ENCODE assay signal across 22 cellular contexts in the genomic region with DNA sequence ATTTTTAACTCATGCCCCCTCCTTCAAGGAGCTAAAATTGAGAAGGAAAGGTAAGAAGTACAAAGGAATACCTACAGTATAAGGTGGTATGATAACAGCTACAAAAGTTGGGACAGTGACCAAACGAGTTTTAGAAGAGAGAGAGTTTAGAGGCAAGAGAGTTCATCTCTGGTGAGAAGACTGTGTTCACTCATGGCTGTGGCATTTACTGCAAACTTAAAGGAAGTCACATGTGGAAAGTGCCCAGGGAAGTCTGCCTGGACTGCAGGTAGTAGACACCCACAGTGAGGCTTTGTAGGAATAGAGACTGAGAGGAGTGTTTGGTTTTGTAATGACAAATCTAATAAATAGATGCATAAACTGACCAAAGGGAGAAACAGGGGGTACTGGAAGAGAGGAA.
A peak's percentile ranks its signal among the peaks of the same experiment; 100 is the strongest.
DNase-seq lines count a peak whose midpoint lies in the region; ATAC-seq and TF ChIP-seq lines count a peak whose summit lies in the region.
"Had no signal": no experiment of that assay in that cellular context is flagged by ENCODE, and none has a peak within 500 bp of the region (broad histone marks: within the 10 kb centered on the region; RNA-seq: fewer than 3 reads in every experiment).

No MANE protein-coding gene starts in this region.

- 92% methylated on average over 1 of the region's 1 CpG for WGBS in esophagus muscularis mucosa
- 63 to 76% (median 72%) methylated on average over 1 of the region's 1 CpG for WGBS in stomach, 5 donors

- no peaks in the 10 kb centered on the region for H3K36me3 ChIP-seq in esophagus muscularis mucosa
- H3K36me3 ChIP-seq in stomach, result no peaks in the 10 kb centered on the region
- H3K36me3 ChIP-seq: heart right ventricle, sigmoid colon, tibial artery had no signal

- intact Hi-C loops in activated CD8-positive, alpha-beta T cell treated with anti-CD3 and anti-CD28 coated beads for 36 hours (cut with micrococcal nuclease), result loop anchor here (5.0 to 10.0 kb wide), 4 partner anchors 305 to 597 kb away; no protein-coding TSS in a partner anchor
- intact Hi-C loops in esophagus muscularis mucosa (cut with DNase I), result loop anchor here (5.0 to 10.0 kb wide), 3 partner anchors 585 to 955 kb away; partner anchors contain the start of gene INPP4B
- intact Hi-C loops in stomach (cut with DNase I; ENCODE audit: low total_unique reads), result loop anchor here (5.0 kb wide), 1 partner anchor 717 kb away; the partner anchor contains the start of gene INPP4B

- peaks cover 25% of the 10 kb centered on the region for H3K4me1 Mint-ChIP-seq in activated CD8-positive, alpha-beta T cell treated with anti-CD3 and anti-CD28 coated beads for 36 hours (ENCODE audit: low read depth)
- H3K4me1 Mint-ChIP-seq in activated CD8-positive, alpha-beta T cell treated with anti-CD3 and anti-CD28 coated beads, Interleukin-2, amount 10 ng/mL, durations not matched to agents 7 days and 5 days (ENCODE audit: low read depth), result peaks cover 10% of the 10 kb centered on the region
- H3K4me1 Mint-ChIP-seq in T-helper 17 cell, result peaks cover 20% of the 10 kb centered on the region
- H3K4me1 Mint-ChIP-seq: IgD-negative memory B cell had no signal

- no peak overlapping the region for H3K4me3 Mint-ChIP-seq in activated CD8-positive, alpha-beta T cell treated with anti-CD3 and anti-CD28 coated beads for 36 hours
- no peak overlapping the region for H3K4me3 Mint-ChIP-seq in activated CD8-positive, alpha-beta T cell treated with anti-CD3 and anti-CD28 coated beads, Interleukin-2, amount 10 ng/mL, durations not matched to agents 7 days and 5 days
- peak overlapping the region; percentile 21 for H3K4me3 Mint-ChIP-seq in T-helper 17 cell
- H3K4me3 Mint-ChIP-seq: CD14-positive monocyte had no signal

- H3K9me3 ChIP-seq in T-helper 17 cell (ENCODE audit: control insufficient read depth, low read length, poor library complexity, severe bottlenecking) (no peaks in the 10 kb centered on the region), esophagus muscularis mucosa (no peaks in the 10 kb centered on the region), stomach (no peaks in the 10 kb centered on the region)
- H3K9me3 ChIP-seq: heart right ventricle, sigmoid colon, SK-N-SH, tibial artery had no signal

- no peak for ATAC-seq in activated CD8-positive, alpha-beta T cell treated with anti-CD3 and anti-CD28 coated beads for 36 hours
- no peak for ATAC-seq in activated CD8-positive, alpha-beta T cell treated with anti-CD3 and anti-CD28 coated beads, Interleukin-2, amount 10 ng/mL, durations not matched to agents 7 days and 5 days
- no peak for ATAC-seq in T-helper 17 cell
- ATAC-seq in GM19328 (IDR thresholded peaks at IDR 0.05; ENCODE audit: unreplicated experiment), result no peak

- H3K9me3 Mint-ChIP-seq in activated CD8-positive, alpha-beta T cell treated with anti-CD3 and anti-CD28 coated beads for 36 hours, result no peaks in the 10 kb centered on the region
- H3K9me3 Mint-ChIP-seq in activated CD8-positive, alpha-beta T cell treated with anti-CD3 and anti-CD28 coated beads, Interleukin-2, amount 10 ng/mL, durations not matched to agents 7 days and 5 days (ENCODE audit: insufficient read depth), result no peaks in the 10 kb centered on the region
- H3K9me3 Mint-ChIP-seq: CD14-positive monocyte, IgD-negative memory B cell had no signal

- peak overlapping the region in 3 of 4 donors; percentile 3 to 25 (median 9) for H3K27ac ChIP-seq in esophagus muscularis mucosa (replicated peaks in 1 of 4)
- peak overlapping the region in 3 of 5 donors; percentile 1 to 30 (median 3) for H3K27ac ChIP-seq in stomach
- H3K27ac ChIP-seq: dorsolateral prefrontal cortex, PC-9 had no signal

- no peak for TF ChIP-seq CTCF in activated CD8-positive, alpha-beta T cell treated with anti-CD3 and anti-CD28 coated beads for 36 hours (IDR thresholded peaks at IDR 0.05)
- no peak for TF ChIP-seq CTCF in esophagus muscularis mucosa (IDR thresholded peaks at IDR 0.05)
- TF ChIP-seq CTCF in stomach (IDR thresholded peaks at IDR 0.05), result no peak

- no peaks in the 10 kb centered on the region for H3K36me3 Mint-ChIP-seq in activated CD8-positive, alpha-beta T cell treated with anti-CD3 and anti-CD28 coated beads for 36 hours (ENCODE audit: low read depth)
- peaks cover 6% of the 10 kb centered on the region for H3K36me3 Mint-ChIP-seq in activated CD8-positive, alpha-beta T cell treated with anti-CD3 and anti-CD28 coated beads, Interleukin-2, amount 10 ng/mL, durations not matched to agents 7 days and 5 days (ENCODE audit: low read depth)
- peaks cover 10% of the 10 kb centered on the region for H3K36me3 Mint-ChIP-seq in T-helper 17 cell (ENCODE audit: low read depth)
- H3K36me3 Mint-ChIP-seq: CD14-positive monocyte, IgD-negative memory B cell had no signal

- H3K27me3 ChIP-seq in esophagus muscularis mucosa, result no peaks in the 10 kb centered on the region
- H3K27me3 ChIP-seq in stomach, result no peaks in the 10 kb centered on the region
- H3K27me3 ChIP-seq: dorsolateral prefrontal cortex, heart right ventricle, sigmoid colon, tibial artery had no signal

- H3K4me3 ChIP-seq in esophagus muscularis mucosa (no peak overlapping the region), stomach (no peak overlapping the region)
- H3K4me3 ChIP-seq: dorsolateral prefrontal cortex, heart right ventricle, PC-9, sigmoid colon, tibial artery had no signal

- no peaks in the 10 kb centered on the region for H3K27me3 Mint-ChIP-seq in activated CD8-positive, alpha-beta T cell treated with anti-CD3 and anti-CD28 coated beads for 36 hours
- no peaks in the 10 kb centered on the region for H3K27me3 Mint-ChIP-seq in activated CD8-positive, alpha-beta T cell treated with anti-CD3 and anti-CD28 coated beads, Interleukin-2, amount 10 ng/mL, durations not matched to agents 7 days and 5 days (ENCODE audit: low read depth)
- no peaks in the 10 kb centered on the region for H3K27me3 Mint-ChIP-seq in T-helper 17 cell

- TF ChIP-seq POLR2A in esophagus muscularis mucosa (IDR thresholded peaks at IDR 0.05; ENCODE audit: low read depth), result no peak
- TF ChIP-seq POLR2A in stomach (IDR thresholded peaks at IDR 0.05), result no peak

- POLR2A ChIA-PET in activated CD8-positive, alpha-beta T cell treated with anti-CD3 and anti-CD28 coated beads for 36 hours (lab: Charles Lee), result no interaction called here
- POLR2A ChIA-PET in activated CD8-positive, alpha-beta T cell treated with anti-CD3 and anti-CD28 coated beads, Interleukin-2, amount 10 ng/mL, durations not matched to agents 7 days and 5 days (lab: Charles Lee), result no interaction called here

- CTCF ChIA-PET in activated CD8-positive, alpha-beta T cell treated with anti-CD3 and anti-CD28 coated beads for 36 hours (lab: Charles Lee), result no interaction called here
- CTCF ChIA-PET in activated CD8-positive, alpha-beta T cell treated with anti-CD3 and anti-CD28 coated beads, Interleukin-2, amount 10 ng/mL, durations not matched to agents 7 days and 5 days (lab: Charles Lee), result interaction anchor here (1.8 kb wide), 1 partner anchor 718 kb away, joined by 4 read pairs; no protein-coding TSS in a partner anchor

- TF ChIP-seq EP300 in esophagus muscularis mucosa (IDR thresholded peaks at IDR 0.05) (no peak), stomach (IDR thresholded peaks at IDR 0.05) (no peak)

- H3K4me1 ChIP-seq in esophagus muscularis mucosa, result peaks cover 20 to 41% (median 30%) of the 10 kb centered on the region in 4 donors
- H3K4me1 ChIP-seq in stomach, result peaks cover 0 to 44% (median 17%) of the 10 kb centered on the region in 4 donors

- DNase-seq in activated CD8-positive, alpha-beta T cell treated with anti-CD3 and anti-CD28 coated beads for 36 hours, result no peak
- DNase-seq in activated CD8-positive, alpha-beta T cell treated with anti-CD3 and anti-CD28 coated beads, Interleukin-2, amount 10 ng/mL, durations not matched to agents 7 days and 5 days, result no peak
- DNase-seq in T-helper 17 cell, result no peak
- no peak for DNase-seq in esophagus muscularis mucosa (ENCODE audit: extremely low spot score)
- no peak for DNase-seq in stomach
- DNase-seq in GF-D8 (lab: John Stamatoyannopoulos, UW), result no peak
- no peak for DNase-seq in T-helper 9 cell
- DNase-seq: activated effector memory CD4-positive, alpha-beta T cell treated with anti-CD3 and anti-CD28 coated beads, Interleukin-2, amount 50 U/mL, for 16 hours; DND-41; dorsolateral prefrontal cortex; heart right ventricle; NCI-H2081; NCI-H526; nucleus accumbens; sigmoid colon; SK-N-SH; stimulated activated CD4-positive, alpha-beta T cell treated with anti-CD3 and anti-CD28 coated beads, Interleukin-2, amount 100 ng/mL, for 48 hours; tibial artery had no signal

- peak overlapping the region; percentile 23 for H3K27ac Mint-ChIP-seq in activated CD8-positive, alpha-beta T cell treated with anti-CD3 and anti-CD28 coated beads for 36 hours
- H3K27ac Mint-ChIP-seq in activated CD8-positive, alpha-beta T cell treated with anti-CD3 and anti-CD28 coated beads, Interleukin-2, amount 10 ng/mL, durations not matched to agents 7 days and 5 days, result no peak overlapping the region
- H3K27ac Mint-ChIP-seq in T-helper 17 cell, result no peak overlapping the region
- H3K27ac Mint-ChIP-seq: IgD-negative memory B cell had no signal
